24 cellular contexts compared by ENCODE assay signal in the genomic region with DNA sequence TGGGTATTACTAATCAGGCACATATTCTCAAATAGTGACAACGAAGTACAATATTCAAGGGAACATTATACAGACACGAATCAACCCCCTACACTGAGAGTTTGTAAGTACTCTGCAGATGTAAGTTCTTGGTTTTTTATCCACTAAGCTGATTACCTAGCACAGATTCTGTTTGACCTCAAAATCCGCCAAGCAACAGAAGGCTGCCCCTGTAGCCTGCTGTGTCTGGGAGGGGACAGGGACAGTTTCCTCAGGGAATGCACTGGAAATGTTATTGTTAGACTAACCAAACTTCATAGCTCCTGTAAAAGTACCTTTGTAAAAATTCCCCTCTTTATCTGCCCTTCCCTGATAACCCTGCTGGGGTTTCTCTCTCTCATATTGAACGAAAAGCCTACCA.
"Had no signal": no experiment of that assay in that cellular context is flagged by ENCODE, and none has a peak within 500 bp of the region (broad histone marks: within the 10 kb centered on the region; RNA-seq: fewer than 3 reads in every experiment).

No MANE protein-coding gene starts in this region.

- H3K4me3 Mint-ChIP-seq: activated naive CD4-positive, alpha-beta T cell treated with anti-CD3 and anti-CD28 coated beads, Interleukin-2, amount 10 ng/mL, durations not matched to agents 7 days and 5 days; activated naive CD8-positive, alpha-beta T cell treated with anti-CD3 and anti-CD28 coated beads for 36 hours; activated T-cell treated with anti-CD3 and anti-CD28 coated beads, Interleukin-2, amount 50 U/mL, for 72 hours; T-helper 1 cell treated with Interleukin-12 subunit alpha and Interleukin-12 subunit beta and Interleukin-4 antibody, amounts not matched to agents 30 μg/mL and 1 μg/mL, for 36 hours; WTC11 had no signal

- H3K36me3 ChIP-seq: brain microvascular endothelial cell, cardiac muscle cell, Peyer's patch, SJCRH30 had no signal

- H3K4me1 ChIP-seq: Peyer's patch, SJCRH30 had no signal

- H3K9me3 Mint-ChIP-seq: activated naive CD4-positive, alpha-beta T cell treated with anti-CD3 and anti-CD28 coated beads, Interleukin-2, amount 10 ng/mL, durations not matched to agents 7 days and 5 days; activated naive CD8-positive, alpha-beta T cell treated with anti-CD3 and anti-CD28 coated beads for 36 hours; activated T-cell treated with anti-CD3 and anti-CD28 coated beads, Interleukin-2, amount 50 U/mL, for 72 hours; activated T-helper 2 cell treated with anti-CD3 and anti-CD28 coated beads, Interferon-gamma antibody, Interleukin-2, Interleukin-4, amounts not matched to agents 10 μg/mL and 5 μg/mL and 100 μg/mL, durations not matched to agents 14 hours and 24 hours and 36 hours; T-helper 1 cell treated with Interleukin-12 subunit alpha and Interleukin-12 subunit beta and Interleukin-4 antibody, amounts not matched to agents 30 μg/mL and 1 μg/mL, for 36 hours; WTC11 had no signal

- DNase-seq: activated CD4-positive, alpha-beta T cell treated with anti-CD3 and anti-CD28 coated beads for 48 hours; activated CD4-positive, alpha-beta T cell treated with anti-CD3 and anti-CD28 coated beads, Interleukin-2, amount 50 U/mL, for 4 hours; activated CD4-positive, CD25-positive, alpha-beta regulatory T cell treated with anti-CD3 and anti-CD28 coated beads, Interleukin-2, amount 50 U/mL, for 72 hours; activated gamma-delta T cell treated with Interleukin-2 at 50 U/mL for 16 hours; activated naive CD4-positive, alpha-beta T cell treated with anti-CD3 and anti-CD28 coated beads, Interleukin-2, amount 10 ng/mL, durations not matched to agents 7 days and 5 days; activated naive CD8-positive, alpha-beta T cell treated with anti-CD3 and anti-CD28 coated beads for 36 hours; activated T-cell treated with anti-CD3 and anti-CD28 coated beads for 4 hours; activated T-cell treated with anti-CD3 and anti-CD28 coated beads, Interleukin-2, amount 50 U/mL, for 72 hours; brain microvascular endothelial cell; NCI-H1092; NCI-H1417; NCI-H2029; NCI-H345; NCI-H510A; NCI-H526 treated with DMSO at 0.1 percent for 48 hours; Peyer's patch; Right ventricle myocardium superior; SJCRH30 had no signal

- H3K36me3 Mint-ChIP-seq: activated naive CD4-positive, alpha-beta T cell treated with anti-CD3 and anti-CD28 coated beads, Interleukin-2, amount 10 ng/mL, durations not matched to agents 7 days and 5 days; activated naive CD8-positive, alpha-beta T cell treated with anti-CD3 and anti-CD28 coated beads for 36 hours; WTC11 had no signal

- H3K9me3 ChIP-seq: Peyer's patch, SJCRH30 had no signal

- H3K27ac ChIP-seq: brain microvascular endothelial cell, cardiac muscle cell, KMS-11, Peyer's patch, RWPE1, SJCRH30 had no signal

- H3K27ac Mint-ChIP-seq: activated naive CD4-positive, alpha-beta T cell treated with anti-CD3 and anti-CD28 coated beads, Interleukin-2, amount 10 ng/mL, durations not matched to agents 7 days and 5 days; activated naive CD8-positive, alpha-beta T cell treated with anti-CD3 and anti-CD28 coated beads for 36 hours; activated T-cell treated with anti-CD3 and anti-CD28 coated beads, Interleukin-2, amount 50 U/mL, for 72 hours; activated T-helper 2 cell treated with anti-CD3 and anti-CD28 coated beads, Interferon-gamma antibody, Interleukin-2, Interleukin-4, amounts not matched to agents 10 μg/mL and 5 μg/mL and 100 μg/mL, durations not matched to agents 14 hours and 24 hours and 36 hours; T-helper 1 cell treated with Interleukin-12 subunit alpha and Interleukin-12 subunit beta and Interleukin-4 antibody, amounts not matched to agents 30 μg/mL and 1 μg/mL, for 36 hours; WTC11 had no signal

- H3K4me1 Mint-ChIP-seq: activated naive CD4-positive, alpha-beta T cell treated with anti-CD3 and anti-CD28 coated beads, Interleukin-2, amount 10 ng/mL, durations not matched to agents 7 days and 5 days; activated naive CD8-positive, alpha-beta T cell treated with anti-CD3 and anti-CD28 coated beads for 36 hours; WTC11 had no signal

- H3K4me2 ChIP-seq: KMS-11 had no signal

- H3K27me3 ChIP-seq: brain microvascular endothelial cell, cardiac muscle cell, Peyer's patch, SJCRH30 had no signal

- H3K9ac ChIP-seq: KMS-11 had no signal

- H3K4me3 ChIP-seq: cardiac muscle cell, Peyer's patch, SJCRH30 had no signal
